In genomic region chr3:25441234-25441856, GRCh38 we compare ENCODE assay signal across 9 cellular contexts. TPM values are rescaled to one million over a fixed set of nuclear protein-coding genes. Genes with fewer than 3 reads are reported as not detected.
DNase-seq lines count a peak whose midpoint lies in the region; ATAC-seq and TF ChIP-seq lines count a peak whose summit lies in the region.
"Had no signal": no experiment of that assay in that cellular context is flagged by ENCODE, and none has a peak within 500 bp of the region (broad histone marks: within the 10 kb centered on the region; RNA-seq: fewer than 3 reads in every experiment).

No MANE protein-coding gene starts in this region.

- POLR2A ChIA-PET in SK-N-SH (lab: Yijun Ruan, JAX) (no interaction called here), PC-3 (lab: Charles Lee; ENCODE audit: unreplicated experiment) (no interaction called here)

- H3K27me3 ChIP-seq in SK-N-SH (ENCODE audit: insufficient read depth) (no peaks in the 10 kb centered on the region), PC-3 (ENCODE audit: low read length) (peaks cover 30% of the 10 kb centered on the region)
- H3K27me3 ChIP-seq: BLaER1 treated with 17β-estradiol and CSF1 and Interleukin-3, amounts not matched to agents 10 nM and 100 nM had no signal

- no peak overlapping the region for H3K4me2 ChIP-seq in SK-N-SH
- H3K4me2 ChIP-seq in PC-3 (ENCODE audit: low read length), result no peak overlapping the region
- H3K4me2 ChIP-seq: BLaER1 treated with 17β-estradiol and CSF1 and Interleukin-3, amounts not matched to agents 10 nM and 100 nM had no signal

- H2AFZ ChIP-seq in SK-N-SH (ENCODE audit: low read depth) (no peak overlapping the region), PC-3 (ENCODE audit: low read length) (no peak overlapping the region)

- H3K9me3 ChIP-seq in SK-N-SH, result no peaks in the 10 kb centered on the region
- no peaks in the 10 kb centered on the region for H3K9me3 ChIP-seq in PC-3 (ENCODE audit: low read length)
- H3K9me3 ChIP-seq: BLaER1 treated with 17β-estradiol and CSF1 and Interleukin-3, amounts not matched to agents 10 nM and 100 nM had no signal

- H3K27ac ChIP-seq in SK-N-SH (ENCODE audit: low read depth in 2 of 2, low read length in 1 of 2) (no peak overlapping the region; a peak in 1 of 4 replicates), PC-3 (ENCODE audit: low read length) (no peak overlapping the region)
- H3K27ac ChIP-seq: BLaER1 treated with 17β-estradiol and CSF1 and Interleukin-3, amounts not matched to agents 10 nM and 100 nM had no signal

- CTCF ChIA-PET in SK-N-SH (lab: Yijun Ruan, JAX), result interaction anchor here (0.5 to 5.5 kb wide), 10 partner anchors 12 to 420 kb away, joined by 3 to 31 read pairs (median 4); partner anchors contain the start of gene RARB
- CTCF ChIA-PET in PC-3 (lab: Charles Lee), result no interaction called here

- ATAC-seq in SK-N-SH treated with all-trans-retinoic acid at 6 μM for 48 hours (no peak), PC-3 (no peak), sciatic nerve (no peak), GM19023 (IDR thresholded peaks at IDR 0.05; ENCODE audit: unreplicated experiment) (no peak)

- no peak for DNase-seq in SK-N-SH
- no peak for DNase-seq in PC-3
- DNase-seq in epithelial cell of proximal tubule (ENCODE audit: low read depth), result no peak
- DNase-seq in stimulated activated CD4-positive, alpha-beta T cell treated with anti-CD3 and anti-CD28 coated beads, Interleukin-15, amount 100 ng/mL, for 24 hours, result peak; percentile 31
- DNase-seq in sciatic nerve (ENCODE audit: low spot score), result no peak
- DNase-seq in GOT3 (lab: John Stamatoyannopoulos, UW), result no peak

- TF ChIP-seq CTCF in SK-N-SH (IDR thresholded peaks at IDR 0.05) (peak; percentile 80), PC-3 (conservative IDR thresholded peaks at IDR 0.05; ENCODE audit: low read depth, low read length) (peak; percentile 94), epithelial cell of proximal tubule (conservative IDR thresholded peaks at IDR 0.05; ENCODE audit: low read depth, low read length) (peak; percentile 83)

- intact Hi-C loops in PC-3 (cut with micrococcal nuclease) (no loop called here), sciatic nerve (cut with DNase I) (no loop called here)

- peaks cover 91% of the 10 kb centered on the region for H3K79me2 ChIP-seq in SK-N-SH (ENCODE audit: insufficient read depth)
- H3K79me2 ChIP-seq in PC-3 (ENCODE audit: low read length), result no peaks in the 10 kb centered on the region

- peaks cover 5 to 14% of the 10 kb centered on the region in 2 experiments for H3K4me1 ChIP-seq in SK-N-SH (ENCODE audit: control insufficient read depth in 1 of 2, insufficient read depth in 2 of 2, low read depth in 1 of 2, low read length in 1 of 2)
- H3K4me1 ChIP-seq in PC-3 (ENCODE audit: insufficient read depth, low read length), result no peaks in the 10 kb centered on the region
- H3K4me1 ChIP-seq: BLaER1 treated with 17β-estradiol and CSF1 and Interleukin-3, amounts not matched to agents 10 nM and 100 nM had no signal

- 97% methylated on average over 17 of the region's 17 CpGs for WGBS in SK-N-SH (ENCODE audit: low lambda C conversion rate)

- no TSS peak for BruUV-seq in PC-3 (replicated peaks; lab: Mats Ljungman, UMichigan)

- no peak overlapping the region for H3K4me3 ChIP-seq in SK-N-SH (ENCODE audit: low read depth in 2 of 2, low read length in 1 of 2)
- H3K4me3 ChIP-seq in PC-3 (ENCODE audit: low read length), result no peak overlapping the region
- no peak overlapping the region for H3K4me3 ChIP-seq in epithelial cell of proximal tubule (ENCODE audit: low read depth, low read length)
- H3K4me3 ChIP-seq: BLaER1 treated with 17β-estradiol and CSF1 and Interleukin-3, amounts not matched to agents 10 nM and 100 nM had no signal

- H3K9ac ChIP-seq in SK-N-SH, result no peak overlapping the region
- H3K9ac ChIP-seq in PC-3 (ENCODE audit: low read length), result no peak overlapping the region
- H3K9ac ChIP-seq: BLaER1 treated with 17β-estradiol and CSF1 and Interleukin-3, amounts not matched to agents 10 nM and 100 nM had no signal

- no peaks in the 10 kb centered on the region for H3K9me2 ChIP-seq in SK-N-SH
- no peaks in the 10 kb centered on the region for H3K9me2 ChIP-seq in PC-3 (replicated peaks; ENCODE audit: low read length)

- TF ChIP-seq EP300 in SK-N-SH (IDR thresholded peaks at IDR 0.05; ENCODE audit: borderline replicate concordance in 1 of 2, low read depth in 1 of 2, low read length in 1 of 2), result no peak

- H3K36me3 ChIP-seq in SK-N-SH (replicated peaks in 1 of 2; ENCODE audit: control insufficient read depth in 1 of 2, insufficient read depth in 2 of 2, low read length in 1 of 2) (no peaks in the 10 kb centered on the region), PC-3 (ENCODE audit: low read depth, low read length) (no peaks in the 10 kb centered on the region)
- H3K36me3 ChIP-seq: BLaER1 treated with 17β-estradiol and CSF1 and Interleukin-3, amounts not matched to agents 10 nM and 100 nM had no signal

- no peaks in the 10 kb centered on the region for H3F3A ChIP-seq in SK-N-SH (replicated peaks; ENCODE audit: insufficient read depth)
- no peaks in the 10 kb centered on the region for H3F3A ChIP-seq in PC-3 (ENCODE audit: low read length, unreplicated experiment)

- H4K20me1 ChIP-seq in SK-N-SH (ENCODE audit: insufficient read depth) (no peaks in the 10 kb centered on the region), PC-3 (ENCODE audit: low read length) (no peaks in the 10 kb centered on the region)
- H4K20me1 ChIP-seq: BLaER1 treated with 17β-estradiol and CSF1 and Interleukin-3, amounts not matched to agents 10 nM and 100 nM had no signal

- no peak for TF ChIP-seq RAD21 in SK-N-SH (IDR thresholded peaks at IDR 0.05; ENCODE audit: low read length)

TF ChIP-seq in SK-N-SH, 30 proteins besides CTCF, POLR2A, EP300 and RAD21 (continues in another document):
- TF ChIP-seq ELF1 (IDR thresholded peaks at IDR 0.05) (no peak), YY1 (IDR thresholded peaks at IDR 0.05; ENCODE audit: low read depth) (no peak), SIN3A (IDR thresholded peaks at IDR 0.05; ENCODE audit: borderline replicate concordance, low read depth, low read length) (no peak), USF1 (IDR thresholded peaks at IDR 0.05; ENCODE audit: borderline replicate concordance, low read depth) (no peak), GATA2 (CRISPR knock-in tag; IDR thresholded peaks at IDR 0.05) (no peak), IRF3 (IDR thresholded peaks at IDR 0.05; ENCODE audit: low read depth, low read length) (no peak)

TF ChIP-seq in SK-N-SH treated with all-trans-retinoic acid at 6 μM for 48 hours, 23 proteins besides CTCF, POLR2A, EP300 and RAD21:
- TF ChIP-seq PPARA (CRISPR knock-in tag; IDR thresholded peaks at IDR 0.05; ENCODE audit: borderline replicate concordance) (no peak), BACH2 (CRISPR knock-in tag; IDR thresholded peaks at IDR 0.05; ENCODE audit: borderline replicate concordance) (no peak), ZNF8 (CRISPR knock-in tag; IDR thresholded peaks at IDR 0.05) (no peak), POU6F1 (CRISPR knock-in tag; IDR thresholded peaks at IDR 0.05; ENCODE audit: borderline replicate concordance, low read depth) (no peak)

RNA-seq across cellular contexts. Expression of gene RARB, which starts 13.3 kb away (rescaled TPM):
- 10.7 and 15.2 TPM in 2 replicates for polyA plus RNA-seq in SK-N-SH (2012; rRNA removed)
- polyA plus RNA-seq in SK-N-SH (2012; cell fraction: cytosol; rRNA removed), result 13.7 and 14.8 TPM in 2 replicates
- 8.0 and 16.6 TPM in 2 replicates for polyA plus RNA-seq in SK-N-SH (2012; cell fraction: nucleus; rRNA removed)
- total RNA-seq in PC-3 (2014; rRNA removed), result not detected in 2 replicates
- total RNA-seq in epithelial cell of proximal tubule, result 2.0 and 4.6 TPM in 2 replicates
- total RNA-seq in sciatic nerve, result 15.2 TPM
